Comparison of ENCODE assay signal across 8 cellular contexts in the genomic region with DNA sequence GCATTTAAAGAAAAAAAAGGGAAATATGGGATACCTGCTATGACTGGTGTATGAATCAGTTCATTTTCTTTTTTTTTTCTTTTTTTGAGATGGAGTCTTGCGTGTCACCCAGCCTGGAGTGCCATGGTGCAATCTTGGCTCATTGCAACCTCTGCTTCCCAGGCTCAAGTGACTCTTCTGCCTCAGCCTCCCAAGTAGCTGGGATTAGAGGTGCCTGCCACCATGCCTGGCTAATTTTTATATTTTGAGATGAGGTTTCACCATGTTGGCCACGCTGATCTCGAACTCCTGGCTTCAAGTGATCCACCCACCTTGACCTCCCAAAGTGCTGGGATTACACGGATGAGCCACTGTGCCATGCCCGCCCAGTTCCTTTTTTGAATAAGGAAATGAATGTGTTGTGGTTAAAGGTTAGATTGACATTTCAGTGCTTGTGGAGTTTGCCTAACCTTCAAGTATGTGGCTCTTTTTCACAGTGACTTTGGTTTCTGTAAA. TPM values are rescaled to one million over a fixed set of nuclear protein-coding genes. Genes with fewer than 3 reads are reported as not detected.
DNase-seq lines count a peak whose midpoint lies in the region; ATAC-seq and TF ChIP-seq lines count a peak whose summit lies in the region.

No MANE protein-coding gene starts in this region.

- CTCF ChIA-PET in RWPE1 (lab: Yijun Ruan, JAX) = interaction anchor here (1.6 kb wide), 1 partner anchor 90 kb away, joined by 4 read pairs; no protein-coding TSS in a partner anchor

- intact Hi-C loops in heart left ventricle (cut with DNase I) (loop anchor here in 2 of 10 donors (10.0 kb wide), 1 partner anchor 134 kb away; a partner anchor contains a TSS), left ventricle myocardium superior (cut with micrococcal nuclease) (no loop called here), transverse colon (cut with DNase I; ENCODE audit: low total_unique reads) (no loop called here)

- TF ChIP-seq CTCF in heart left ventricle (IDR thresholded peaks at IDR 0.05) (no peak), RWPE1 (conservative IDR thresholded peaks at IDR 0.05; ENCODE audit: low read depth) (no peak), fibroblast of lung (conservative IDR thresholded peaks at IDR 0.05 in 1 of 2, IDR thresholded peaks at IDR 0.05 in 1 of 2; ENCODE audit: low read depth in 1 of 2, low read length in 2 of 2) (no peak), transverse colon (IDR thresholded peaks at IDR 0.05) (no peak)

- H3K79me2 ChIP-seq in fibroblast of lung (ENCODE audit: control insufficient read depth, insufficient read depth, low read length) = peaks cover 99% of the 10 kb centered on the region

- no peak for TF ChIP-seq EP300 in transverse colon (IDR thresholded peaks at IDR 0.05; ENCODE audit: low read depth)

- in situ Hi-C loops in transverse colon (cut with MboI; ENCODE audit: low pct_ligation_motif_present in 1 of 4, low pct_unique_long_range_greater_than_20kb in 1 of 4, low sequenced_read_pairs in 3 of 4) = no loop called here

- TF ChIP-seq POLR2A in heart left ventricle (IDR thresholded peaks at IDR 0.05) (no peak), transverse colon (IDR thresholded peaks at IDR 0.05) (no peak)

- peaks cover 8% of the 10 kb centered on the region for H4K20me1 ChIP-seq in fibroblast of lung (ENCODE audit: control insufficient read depth, extremely low read depth, insufficient read depth, low read length)

- POLR2A ChIA-PET in RWPE1 (lab: Yijun Ruan, JAX; ENCODE audit: low non-redundant PET) = no interaction called here

- H2AFZ ChIP-seq in fibroblast of lung (ENCODE audit: low read length) = no peak overlapping the region

- H3K27ac ChIP-seq in heart left ventricle = peak overlapping the region in 5 of 12 donors; percentile 1 to 56 (median 25)
- 0 out of 2 replicates have a peak overlapping the region, but pooled peaks have one; percentile 32 for H3K27ac ChIP-seq in RWPE1
- H3K27ac ChIP-seq in fibroblast of lung (ENCODE audit: insufficient read depth, low read length) = peak overlapping the region; percentile 30
- peak overlapping the region; percentile 26 to 61 (median 51) for H3K27ac ChIP-seq in transverse colon

- H3K4me1 ChIP-seq in heart left ventricle (peaks cover 25 to 100% (median 97%) of the 10 kb centered on the region in 12 donors), fibroblast of lung (ENCODE audit: control insufficient read depth, extremely low read depth, insufficient read depth, low read length) (peaks cover 22% of the 10 kb centered on the region), transverse colon (peaks cover 64 to 99% (median 75%) of the 10 kb centered on the region in 4 donors)

- WGBS in heart left ventricle, 4 donors = 44 to 64% (median 62%) methylated on average over 5 of the region's 5 CpGs
- WGBS in transverse colon (ENCODE audit: low coverage in 1 of 2), 2 donors = 27 to 39% methylated on average over 3 to 5 of the region's 5 CpGs

- no peak overlapping the region for H3K4me3 ChIP-seq in heart left ventricle
- H3K4me3 ChIP-seq in fibroblast of lung (replicated peaks in 1 of 4; ENCODE audit: control extremely low read depth in 1 of 4, insufficient read depth in 1 of 4, low read depth in 3 of 4, low read length in 4 of 4) = no peak overlapping the region
- H3K4me3 ChIP-seq in transverse colon = no peak overlapping the region

- no peak overlapping the region for H3K9ac ChIP-seq in fibroblast of lung (ENCODE audit: insufficient read depth, low read length)

- ATAC-seq in heart left ventricle = peak in 3 of 4 donors; percentile 4 to 18 (median 13)
- no peak for ATAC-seq in left ventricle myocardium superior

- H3K4me2 ChIP-seq in fibroblast of lung (ENCODE audit: extremely low read depth, insufficient read depth, low read length) = peak overlapping the region; percentile 6

- H3K9me3 ChIP-seq in heart left ventricle (no peaks in the 10 kb centered on the region), fibroblast of lung (ENCODE audit: control insufficient read depth, insufficient read depth, low read depth, low read length) (no peaks in the 10 kb centered on the region), transverse colon (no peaks in the 10 kb centered on the region)

- H3K27me3 ChIP-seq in heart left ventricle = no peaks in the 10 kb centered on the region
- no peaks in the 10 kb centered on the region for H3K27me3 ChIP-seq in fibroblast of lung (ENCODE audit: control insufficient read depth, insufficient read depth, low read length)
- H3K27me3 ChIP-seq in transverse colon = no peaks in the 10 kb centered on the region

- H3K36me3 ChIP-seq in heart left ventricle (peaks cover 0 to 92% (median 64%) of the 10 kb centered on the region in 9 donors), fibroblast of lung (ENCODE audit: control insufficient read depth, insufficient read depth, low read length) (peaks cover 17% of the 10 kb centered on the region), transverse colon (peaks cover 0 to 24% (median 7%) of the 10 kb centered on the region in 4 donors)

- DNase-seq in heart left ventricle (no peak), left ventricle myocardium superior (no peak), RWPE1 (ENCODE audit: low spot score) (peak; percentile 30), fibroblast of lung (ENCODE audit: low read depth in 2 of 2) (peak in 1 of 2 donors; percentile 59), transverse colon (no peak), NCI-H2107 (lab: John Stamatoyannopoulos, UW) (no peak), C1 segment of cervical spinal cord (lab: John Stamatoyannopoulos, UW) (no peak)
- no peak for DNase-seq in effector CD4-positive, alpha-beta T cell

RNA-seq across cellular contexts. Expression of a gene that starts 7.7 kb away (rescaled TPM):
- total RNA-seq in heart left ventricle (10 to 100 TPM; 48.9 to 78.4 (median 62.5) TPM), left ventricle myocardium superior (53.0 TPM), fibroblast of lung (45.2 and 57.3 TPM in 2 replicates), transverse colon (10 to 100 TPM; 41.4 to 68.5 (median 58.4) TPM)
- polyA plus RNA-seq in heart left ventricle (10 to 100 TPM; 13.3 to 28.9 TPM), fibroblast of lung (33.2 and 37.5 TPM in 2 replicates)
- 23.7 and 28.8 TPM in 2 replicates for polyA plus RNA-seq in fibroblast of lung (2012)
- 35.9 and 46.1 TPM in 2 replicates for polyA minus RNA-seq in fibroblast of lung (ENCODE audit: low replicate concordance)
